Comparison of ENCODE assay signal across 19 cellular contexts in genomic region chr20:63127700-63128364, GRCh38.
"Had no signal": no experiment of that assay in that cellular context is flagged by ENCODE, and none has a peak within 500 bp of the region (broad histone marks: within the 10 kb centered on the region; RNA-seq: fewer than 3 reads in every experiment).

No MANE protein-coding gene starts in this region.

- H3K36me3 ChIP-seq: ascending aorta, gastrocnemius medialis, heart left ventricle, tibial nerve had no signal

- H3K9me3 ChIP-seq: ascending aorta, gastrocnemius medialis had no signal

- H3K27me3 ChIP-seq: ascending aorta had no signal

- H3K4me3 ChIP-seq: ascending aorta, gastrocnemius medialis, heart left ventricle, tibial nerve had no signal

- H3K4me1 ChIP-seq: ascending aorta, gastrocnemius medialis, heart left ventricle, parathyroid adenoma, tibial nerve had no signal

- ATAC-seq: esophagus mucosa; gastrocnemius medialis; heart left ventricle; left ventricle myocardium superior; naive thymus-derived CD4-positive, alpha-beta T cell; stimulated activated naive CD8-positive, alpha-beta T cell treated with anti-CD3 and anti-CD28 coated beads, Interleukin-15, Interleukin-2, amounts not matched to agents 100 U/mL and 50 U/mL, for 24 hours had no signal

- H3K9me3 Mint-ChIP-seq: memory B cell had no signal

- H3K4me3 Mint-ChIP-seq: memory B cell; naive thymus-derived CD4-positive, alpha-beta T cell had no signal

- H3K36me3 Mint-ChIP-seq: memory B cell had no signal

- H3K27ac ChIP-seq: ascending aorta, gastrocnemius medialis, heart left ventricle, parathyroid adenoma, tibial nerve, VCaP had no signal

- H3K27ac Mint-ChIP-seq: memory B cell; naive thymus-derived CD4-positive, alpha-beta T cell had no signal

- DNase-seq: activated CD4-positive, alpha-beta T cell treated with anti-CD3 and anti-CD28 coated beads for 1 hour; activated CD8-positive, alpha-beta memory T cell treated with anti-CD3 and anti-CD28 coated beads for 24 hours; activated naive CD4-positive, alpha-beta T cell treated with Interleukin-2 at 50 U/mL for 16 hours; cortex of kidney; left ventricle myocardium superior; naive thymus-derived CD4-positive, alpha-beta T cell; stimulated activated CD4-positive, alpha-beta T cell treated with anti-CD3 and anti-CD28 coated beads, Interleukin-12 subunit alpha, Interleukin-12 subunit beta, amount 100 ng/mL, for 4 hours; stimulated activated CD4-positive, alpha-beta T cell treated with anti-CD3 and anti-CD28 coated beads, Interleukin-2, amount 100 ng/mL, for 24 hours; stimulated activated naive CD8-positive, alpha-beta T cell treated with anti-CD3 and anti-CD28 coated beads, Interleukin-15, Interleukin-2, amounts not matched to agents 100 U/mL and 50 U/mL, for 24 hours; substantia nigra; T-helper 2 cell had no signal

- H3K4me1 Mint-ChIP-seq: memory B cell; naive thymus-derived CD4-positive, alpha-beta T cell had no signal
